8 cellular contexts compared by ENCODE assay signal in the genomic region with DNA sequence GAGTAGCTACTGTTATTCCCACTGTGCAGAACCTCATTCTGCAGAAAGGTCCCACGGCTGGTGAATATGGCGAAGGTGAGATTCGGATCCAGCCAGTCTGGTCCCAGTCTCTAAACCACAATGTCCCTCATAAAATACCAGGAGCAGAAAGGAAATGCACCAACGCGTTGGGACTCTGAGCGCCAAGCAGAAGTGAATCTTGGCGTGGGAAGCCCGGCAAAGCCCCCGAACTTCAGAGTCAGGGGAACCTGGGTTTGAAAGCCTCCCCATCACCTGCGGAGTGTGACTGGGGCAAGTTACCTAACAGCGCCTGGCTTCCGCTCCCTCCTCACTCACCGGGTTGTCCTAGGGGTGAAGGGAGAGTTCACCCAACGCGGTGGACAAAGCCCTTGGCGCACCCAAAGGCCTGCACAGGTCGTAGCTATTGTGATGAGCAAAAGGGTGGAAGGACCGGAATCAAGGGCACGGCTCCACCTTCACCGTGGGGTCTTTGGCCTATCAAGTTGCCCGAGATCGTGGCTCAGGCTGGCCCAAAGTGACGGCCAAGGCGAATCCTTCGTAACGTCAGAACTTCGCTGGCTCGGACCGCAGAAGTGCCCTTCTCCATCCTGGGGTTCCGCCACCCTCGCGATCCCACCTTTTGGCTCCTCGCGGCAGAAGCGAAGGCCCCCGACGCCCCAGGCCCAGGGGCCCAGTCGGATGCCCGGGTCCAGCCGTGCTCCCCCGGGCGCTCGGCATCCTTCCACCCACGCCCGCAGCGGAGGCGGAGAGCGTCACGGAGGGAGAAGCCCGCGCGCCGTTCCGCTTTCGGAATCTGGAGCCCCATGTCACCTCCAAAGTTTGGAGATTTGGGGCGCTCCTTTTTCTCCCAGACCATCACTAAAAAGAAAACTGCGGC. TPM values are rescaled to one million over a fixed set of nuclear protein-coding genes. Genes with fewer than 3 reads are reported as not detected.
A peak's percentile ranks its signal among the peaks of the same experiment; 100 is the strongest.
DNase-seq lines count a peak whose midpoint lies in the region; ATAC-seq and TF ChIP-seq lines count a peak whose summit lies in the region.

No MANE protein-coding gene starts in this region.

- H3K4me2 ChIP-seq in SK-N-SH (peak overlapping the region; percentile 97), mammary epithelial cell (ENCODE audit: insufficient read depth, low read depth, low read length) (peak overlapping the region; percentile 99)

- WGBS in SK-N-SH (ENCODE audit: low lambda C conversion rate), result 93% methylated on average over 55 of the region's 57 CpGs
- 81% methylated on average over 27 of the region's 57 CpGs for WGBS in mammary epithelial cell (ENCODE audit: low coverage, missing lambda C conversion rate)

- H3K4me3 ChIP-seq in SK-N-SH (ENCODE audit: low read depth in 2 of 2, low read length in 1 of 2) (peak overlapping the region; percentile 63 to 71), mammary epithelial cell (replicated peaks in 1 of 3; ENCODE audit: insufficient read depth in 1 of 3, low read depth in 2 of 3, low read length in 3 of 3) (peak overlapping the region; percentile 69 to 82 (median 77))

- CTCF ChIA-PET in SK-N-SH (lab: Yijun Ruan, JAX), result interaction anchor here (0.6 to 2.8 kb wide), 14 partner anchors 9 to 343 kb away, joined by 3 to 23 read pairs (median 4); a partner anchor contains a TSS
- CTCF ChIA-PET in mammary epithelial cell (lab: Charles Lee; ENCODE audit: low non-redundant PET), result interaction anchor here (0.6 kb wide), 1 partner anchor 14 kb away, joined by 8 read pairs; no protein-coding TSS in a partner anchor

- no peak for TF ChIP-seq EP300 in SK-N-SH (IDR thresholded peaks at IDR 0.05; ENCODE audit: borderline replicate concordance in 1 of 2, low read depth in 1 of 2, low read length in 1 of 2)

- H4K20me1 ChIP-seq in SK-N-SH (ENCODE audit: insufficient read depth) (no peaks in the 10 kb centered on the region), mammary epithelial cell (ENCODE audit: insufficient read depth, low read length) (no peaks in the 10 kb centered on the region)

- no peaks in the 10 kb centered on the region for H3K9me2 ChIP-seq in SK-N-SH

- H3K9ac ChIP-seq in SK-N-SH, result peak overlapping the region; percentile 76; the same call in 1 of the 2 replicates
- H3K9ac ChIP-seq in mammary epithelial cell (ENCODE audit: insufficient read depth, low read length), result peak overlapping the region; percentile 11

- H3K36me3 ChIP-seq in SK-N-SH (replicated peaks in 1 of 2; ENCODE audit: control insufficient read depth in 1 of 2, insufficient read depth in 2 of 2, low read length in 1 of 2) (no peaks in the 10 kb centered on the region), mammary epithelial cell (ENCODE audit: insufficient read depth, low read length) (no peaks in the 10 kb centered on the region)

- TF ChIP-seq CTCF in SK-N-SH (IDR thresholded peaks at IDR 0.05) (no peak), mammary epithelial cell (conservative IDR thresholded peaks at IDR 0.05 in 1 of 2, IDR thresholded peaks at IDR 0.05 in 1 of 2; ENCODE audit: extremely low read depth in 1 of 2, insufficient read depth in 1 of 2, low read depth in 1 of 2, low read length in 2 of 2) (no peak)

- intact Hi-C loops in mammary epithelial cell (cut with micrococcal nuclease), result loop anchor here (2.0 kb wide), 1 partner anchor 55 kb away; a partner anchor contains a TSS

- H3K79me2 ChIP-seq in SK-N-SH (ENCODE audit: insufficient read depth), result peaks cover 57% of the 10 kb centered on the region
- peaks cover 47% of the 10 kb centered on the region for H3K79me2 ChIP-seq in mammary epithelial cell (ENCODE audit: insufficient read depth, low read length)

- no peak for ATAC-seq in SK-N-SH treated with all-trans-retinoic acid at 6 μM for 48 hours

- no peaks in the 10 kb centered on the region for H3K9me3 ChIP-seq in SK-N-SH
- no peaks in the 10 kb centered on the region for H3K9me3 ChIP-seq in mammary epithelial cell (replicated peaks; ENCODE audit: insufficient read depth, low read length)

- DNase-seq in SK-N-SH, result no peak
- peak; percentile 37 for DNase-seq in T-helper 9 cell
- DNase-seq in mammary epithelial cell, result no peak
- peak; percentile 80 for DNase-seq in mesenteric fat pad (ENCODE audit: low spot score)
- peak; percentile 62 to 74 for DNase-seq in stimulated activated CD8-positive, alpha-beta memory T cell treated with anti-CD3 and anti-CD28 coated beads, Interleukin-7, amount 100 ng/mL, for 4 hours (ENCODE audit: low read depth in 2 of 2)
- no peak for DNase-seq in HK-2 (ENCODE audit: unreplicated experiment)
- DNase-seq in NCI-H2029 (lab: John Stamatoyannopoulos, UW), result no peak

- H2AFZ ChIP-seq in SK-N-SH (ENCODE audit: low read depth) (no peak overlapping the region), mammary epithelial cell (ENCODE audit: low read depth, low read length) (peak overlapping the region; percentile 92)

- H3K27me3 ChIP-seq in SK-N-SH (ENCODE audit: insufficient read depth) (no peaks in the 10 kb centered on the region), mammary epithelial cell (ENCODE audit: insufficient read depth, low read length) (peaks cover 2% of the 10 kb centered on the region)

- no peak for TF ChIP-seq RAD21 in SK-N-SH (IDR thresholded peaks at IDR 0.05; ENCODE audit: low read length)

- H3K27ac ChIP-seq in SK-N-SH (ENCODE audit: low read depth in 2 of 2, low read length in 1 of 2), result no peak overlapping the region
- peak overlapping the region; percentile 26 for H3K27ac ChIP-seq in mammary epithelial cell (ENCODE audit: insufficient read depth, low read depth, low read length)

- POLR2A ChIA-PET in SK-N-SH (lab: Yijun Ruan, JAX), result interaction anchor here (0.6 kb wide), 1 partner anchor 30 kb away, joined by 6 read pairs; no protein-coding TSS in a partner anchor

- H3F3A ChIP-seq in SK-N-SH (replicated peaks; ENCODE audit: insufficient read depth), result peaks cover 4% of the 10 kb centered on the region

- dilution Hi-C loops in mammary epithelial cell (cut with HindIII; ENCODE audit: low sequenced_read_pairs), result no loop called here

- H3K4me1 ChIP-seq in SK-N-SH (ENCODE audit: control insufficient read depth in 1 of 2, insufficient read depth in 2 of 2, low read depth in 1 of 2, low read length in 1 of 2) (peaks cover 3 to 17% of the 10 kb centered on the region in 2 experiments; a peak in 3 of 4 replicates), mammary epithelial cell (ENCODE audit: insufficient read depth, low read length) (peaks cover 29% of the 10 kb centered on the region)

- BruUV-seq in mammary epithelial cell (replicated peaks; lab: Mats Ljungman, UMichigan), result no TSS peak

- in situ Hi-C loops in mammary epithelial cell (cut with MboI; ENCODE audit: low sequenced_read_pairs in 2 of 2), result no loop called here

TF ChIP-seq in SK-N-SH, 30 proteins besides CTCF, POLR2A, EP300 and RAD21 (continues in another document):
- TF ChIP-seq, protein P1, sequence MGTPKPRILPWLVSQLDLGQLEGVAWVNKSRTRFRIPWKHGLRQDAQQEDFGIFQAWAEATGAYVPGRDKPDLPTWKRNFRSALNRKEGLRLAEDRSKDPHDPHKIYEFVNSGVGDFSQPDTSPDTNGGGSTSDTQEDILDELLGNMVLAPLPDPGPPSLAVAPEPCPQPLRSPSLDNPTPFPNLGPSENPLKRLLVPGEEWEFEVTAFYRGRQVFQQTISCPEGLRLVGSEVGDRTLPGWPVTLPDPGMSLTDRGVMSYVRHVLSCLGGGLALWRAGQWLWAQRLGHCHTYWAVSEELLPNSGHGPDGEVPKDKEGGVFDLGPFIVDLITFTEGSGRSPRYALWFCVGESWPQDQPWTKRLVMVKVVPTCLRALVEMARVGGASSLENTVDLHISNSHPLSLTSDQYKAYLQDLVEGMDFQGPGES (IDR thresholded peaks at IDR 0.05; ENCODE audit: low read depth, low read length), result no peak

TF ChIP-seq in SK-N-SH treated with all-trans-retinoic acid at 6 μM for 48 hours, 23 proteins besides CTCF, POLR2A, EP300 and RAD21:
- TF ChIP-seq, protein P2, sequence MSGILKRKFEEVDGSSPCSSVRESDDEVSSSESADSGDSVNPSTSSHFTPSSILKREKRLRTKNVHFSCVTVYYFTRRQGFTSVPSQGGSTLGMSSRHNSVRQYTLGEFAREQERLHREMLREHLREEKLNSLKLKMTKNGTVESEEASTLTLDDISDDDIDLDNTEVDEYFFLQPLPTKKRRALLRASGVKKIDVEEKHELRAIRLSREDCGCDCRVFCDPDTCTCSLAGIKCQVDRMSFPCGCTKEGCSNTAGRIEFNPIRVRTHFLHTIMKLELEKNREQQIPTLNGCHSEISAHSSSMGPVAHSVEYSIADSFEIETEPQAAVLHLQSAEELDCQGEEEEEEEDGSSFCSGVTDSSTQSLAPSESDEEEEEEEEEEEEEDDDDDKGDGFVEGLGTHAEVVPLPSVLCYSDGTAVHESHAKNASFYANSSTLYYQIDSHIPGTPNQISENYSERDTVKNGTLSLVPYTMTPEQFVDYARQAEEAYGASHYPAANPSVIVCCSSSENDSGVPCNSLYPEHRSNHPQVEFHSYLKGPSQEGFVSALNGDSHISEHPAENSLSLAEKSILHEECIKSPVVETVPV (CRISPR knock-in tag; IDR thresholded peaks at IDR 0.05), result no peak

RNA-seq across cellular contexts. Expression of a gene that starts 0.8 kb away (rescaled TPM):
- 41.2 and 44.6 TPM in 2 replicates for polyA plus RNA-seq in SK-N-SH (2012; rRNA removed)
- polyA plus RNA-seq in SK-N-SH (2012; cell fraction: cytosol; rRNA removed), result 59.4 and 77.8 TPM in 2 replicates
- polyA plus RNA-seq in SK-N-SH (2012; cell fraction: nucleus; rRNA removed), result 9.5 and 11.8 TPM in 2 replicates
- total RNA-seq in mammary epithelial cell, result 10 to 100 TPM; 16.8 to 33.5 TPM
- 27.3 TPM for polyA plus RNA-seq in mammary epithelial cell
- polyA minus RNA-seq in mammary epithelial cell, result 31.1 TPM
- total RNA-seq in mesenteric fat pad, result 18.1 TPM

RNA-seq across cellular contexts. Expression of a gene that starts 55.1 kb away (rescaled TPM):
- 58.0 and 70.6 TPM in 2 replicates for polyA plus RNA-seq in SK-N-SH (2012; rRNA removed)
- 50.3 and 65.2 TPM in 2 replicates for polyA plus RNA-seq in SK-N-SH (2012; cell fraction: cytosol; rRNA removed)
- 173 and 287 TPM in 2 replicates for polyA plus RNA-seq in SK-N-SH (2012; cell fraction: nucleus; rRNA removed)
- total RNA-seq in mammary epithelial cell, result 100 to 1,000 TPM in 1 of 2 donors, 10 to 100 TPM in 1; 47.8 to 141 TPM
- 66.3 TPM for polyA plus RNA-seq in mammary epithelial cell
- 25.1 TPM for polyA minus RNA-seq in mammary epithelial cell
- 97.6 TPM for total RNA-seq in mesenteric fat pad

Comparison
In these comparisons a context has a peak if more than half of its experiments do, and no peak if none do; other contexts are left out.
1. DNase-seq: peak in T-helper 9 cell (single experiment), mesenteric fat pad (single experiment) and stimulated activated CD8-positive, alpha-beta memory T cell treated with anti-CD3 and anti-CD28 coated beads, Interleukin-7, amount 100 ng/mL, for 4 hours (2 of 2); none in SK-N-SH (single experiment), mammary epithelial cell (single experiment), HK-2 (single experiment) and NCI-H2029 (single experiment).